Comparison of ENCODE assay signal across 8 cellular contexts in the genomic region with DNA sequence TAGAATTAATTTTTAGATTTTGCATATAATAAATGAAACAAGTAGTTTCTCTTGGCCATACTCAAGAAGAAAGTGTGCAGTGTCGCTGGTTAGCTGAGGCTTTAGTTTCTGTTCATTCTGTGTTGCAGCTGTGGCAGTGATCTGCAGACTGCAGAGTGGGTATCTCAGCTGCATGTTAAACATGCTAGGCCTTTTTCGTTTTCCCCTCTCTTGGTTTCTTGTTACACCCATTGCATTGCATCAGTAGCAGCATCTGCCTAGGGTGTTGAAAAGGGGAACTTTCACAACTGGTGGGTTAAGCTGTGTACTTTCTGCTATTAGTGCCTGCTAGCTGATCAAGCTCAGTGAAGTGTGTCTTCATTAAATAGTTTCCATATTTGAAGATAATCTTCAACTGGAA. TPM values are rescaled to one million over a fixed set of nuclear protein-coding genes. Genes with fewer than 3 reads are reported as not detected.
DNase-seq lines count a peak whose midpoint lies in the region; ATAC-seq and TF ChIP-seq lines count a peak whose summit lies in the region.

No MANE protein-coding gene starts in this region.

- POLR2A ChIA-PET in CD4-positive, alpha-beta memory T cell (lab: Charles Lee; ENCODE audit: partially characterized antibody) = no interaction called here

- no peak overlapping the region for H3K4me3 ChIP-seq in CD4-positive, alpha-beta memory T cell (ENCODE audit: low read length in 2 of 2)

- CTCF ChIA-PET in CD4-positive, alpha-beta memory T cell (lab: Charles Lee; ENCODE audit: partially characterized antibody) = interaction anchor here (1.0 to 1.8 kb wide), 3 partner anchors 9 to 201 kb away, joined by 3 to 7 read pairs (median 4); no protein-coding TSS in a partner anchor

- no peak for TF ChIP-seq CTCF in GM13976 (IDR thresholded peaks at IDR 0.05; ENCODE audit: borderline replicate concordance, control extremely low read depth, extremely low read depth, insufficient read depth, missing control alignments)

- ATAC-seq in GM21576 (IDR thresholded peaks at IDR 0.05; ENCODE audit: unreplicated experiment) = peak; percentile 98
- peak; percentile 100 for ATAC-seq in stimulated activated naive B cell treated with anti-CD40 and anti-IgM and Interleukin-4, amounts not matched to agents 10 μg/mL and 1 μg/mL and 100 μg/mL, for 72 hours (replicated peaks)

- intact Hi-C loops in CD4-positive, alpha-beta memory T cell (cut with micrococcal nuclease) = no loop called here

- H3K27ac ChIP-seq in CD4-positive, alpha-beta memory T cell (ENCODE audit: low read depth, low read length) = no peak overlapping the region

- H3K9me3 ChIP-seq in CD4-positive, alpha-beta memory T cell (ENCODE audit: control insufficient read depth in 1 of 2, low read length in 2 of 2) = no peaks in the 10 kb centered on the region

- no peaks in the 10 kb centered on the region for H3K27me3 ChIP-seq in CD4-positive, alpha-beta memory T cell (ENCODE audit: insufficient read depth, low read length)

- H3K27ac Mint-ChIP-seq in stimulated activated naive B cell treated with anti-CD40 and anti-IgM and Interleukin-4, amounts not matched to agents 10 μg/mL and 1 μg/mL and 100 μg/mL, for 72 hours = peak overlapping the region; percentile 77
- H3K27ac Mint-ChIP-seq in CD4-positive, alpha-beta memory T cell = no peak overlapping the region

- H3K27me3 Mint-ChIP-seq in stimulated activated naive B cell treated with anti-CD40 and anti-IgM and Interleukin-4, amounts not matched to agents 10 μg/mL and 1 μg/mL and 100 μg/mL, for 72 hours = no peaks in the 10 kb centered on the region
- no peaks in the 10 kb centered on the region for H3K27me3 Mint-ChIP-seq in CD4-positive, alpha-beta memory T cell

- H3K4me3 Mint-ChIP-seq in stimulated activated naive B cell treated with anti-CD40 and anti-IgM and Interleukin-4, amounts not matched to agents 10 μg/mL and 1 μg/mL and 100 μg/mL, for 72 hours = peak overlapping the region; percentile 25 to 59
- H3K4me3 Mint-ChIP-seq in CD4-positive, alpha-beta memory T cell = no peak overlapping the region

- peaks cover 6% of the 10 kb centered on the region for H3K36me3 ChIP-seq in CD4-positive, alpha-beta memory T cell (ENCODE audit: insufficient read depth, low read length)

- in situ Hi-C loops in GM13976 (cut with MboI; ENCODE audit: low sequenced_read_pairs, unreplicated experiment) = no loop called here
- in situ Hi-C loops in KBM-7 (cut with MboI; ENCODE audit: low pct_unique_long_range_greater_than_20kb, low sequenced_read_pairs) = loop anchor here (25.0 kb wide), 1 partner anchor 225 kb away; no protein-coding TSS in a partner anchor

- DNase-seq in GM13976 (ENCODE audit: low spot score) (peak; percentile 78), KBM-7 (peak; percentile 76), dedifferentiated amniotic fluid mesenchymal stem cell (ENCODE audit: extremely low spot score) (peak; percentile 58), glomerular visceral epithelial cell (ENCODE audit: extremely low spot score) (no peak), NCI-H146 treated with DMSO at 0.1 percent for 48 hours (lab: John Stamatoyannopoulos, UW; ENCODE audit: unreplicated experiment) (no peak)
- peak; percentile 63 for DNase-seq in stimulated activated naive B cell treated with anti-CD40 and anti-IgM and Interleukin-4, amounts not matched to agents 10 μg/mL and 1 μg/mL and 100 μg/mL, for 72 hours
- DNase-seq in CD4-positive, alpha-beta memory T cell = no peak

- H3K9me3 Mint-ChIP-seq in stimulated activated naive B cell treated with anti-CD40 and anti-IgM and Interleukin-4, amounts not matched to agents 10 μg/mL and 1 μg/mL and 100 μg/mL, for 72 hours = no peaks in the 10 kb centered on the region
- H3K9me3 Mint-ChIP-seq in CD4-positive, alpha-beta memory T cell = no peaks in the 10 kb centered on the region

- H3K4me1 Mint-ChIP-seq in stimulated activated naive B cell treated with anti-CD40 and anti-IgM and Interleukin-4, amounts not matched to agents 10 μg/mL and 1 μg/mL and 100 μg/mL, for 72 hours = peaks cover 27 to 58% of the 10 kb centered on the region in 2 donors
- H3K4me1 Mint-ChIP-seq in CD4-positive, alpha-beta memory T cell = peaks cover 11 to 32% (median 13%) of the 10 kb centered on the region in 4 donors

- peaks cover 11 to 26% of the 10 kb centered on the region in 2 donors for H3K36me3 Mint-ChIP-seq in stimulated activated naive B cell treated with anti-CD40 and anti-IgM and Interleukin-4, amounts not matched to agents 10 μg/mL and 1 μg/mL and 100 μg/mL, for 72 hours
- H3K36me3 Mint-ChIP-seq in CD4-positive, alpha-beta memory T cell = peaks cover 32 to 42% of the 10 kb centered on the region in 2 donors

- H3K4me1 ChIP-seq in CD4-positive, alpha-beta memory T cell (ENCODE audit: insufficient read depth, low read length) = no peaks in the 10 kb centered on the region

RNA-seq across cellular contexts. Expression of a gene that starts 51.3 kb away (rescaled TPM):
- 10 to 100 TPM; 24.8 to 30.9 TPM for total RNA-seq in CD4-positive, alpha-beta memory T cell
- 10 to 100 TPM; 25.2 to 26.5 TPM for polyA plus RNA-seq in CD4-positive, alpha-beta memory T cell

Comparison
In these comparisons a context has a peak if more than half of its experiments do, and no peak if none do; other contexts are left out.
1. DNase-seq: peak in GM13976 (single experiment), KBM-7 (single experiment), dedifferentiated amniotic fluid mesenchymal stem cell (single experiment) and stimulated activated naive B cell treated with anti-CD40 and anti-IgM and Interleukin-4, amounts not matched to agents 10 μg/mL and 1 μg/mL and 100 μg/mL, for 72 hours (single experiment); none in glomerular visceral epithelial cell (single experiment), CD4-positive, alpha-beta memory T cell (0 of 5) and NCI-H146 treated with DMSO at 0.1 percent for 48 hours (single experiment).
2. H3K4me3 Mint-ChIP-seq: peak in stimulated activated naive B cell treated with anti-CD40 and anti-IgM and Interleukin-4, amounts not matched to agents 10 μg/mL and 1 μg/mL and 100 μg/mL, for 72 hours (2 of 2); none in CD4-positive, alpha-beta memory T cell (0 of 8).